ENCODE assay signal across 8 cellular contexts in the genomic region with DNA sequence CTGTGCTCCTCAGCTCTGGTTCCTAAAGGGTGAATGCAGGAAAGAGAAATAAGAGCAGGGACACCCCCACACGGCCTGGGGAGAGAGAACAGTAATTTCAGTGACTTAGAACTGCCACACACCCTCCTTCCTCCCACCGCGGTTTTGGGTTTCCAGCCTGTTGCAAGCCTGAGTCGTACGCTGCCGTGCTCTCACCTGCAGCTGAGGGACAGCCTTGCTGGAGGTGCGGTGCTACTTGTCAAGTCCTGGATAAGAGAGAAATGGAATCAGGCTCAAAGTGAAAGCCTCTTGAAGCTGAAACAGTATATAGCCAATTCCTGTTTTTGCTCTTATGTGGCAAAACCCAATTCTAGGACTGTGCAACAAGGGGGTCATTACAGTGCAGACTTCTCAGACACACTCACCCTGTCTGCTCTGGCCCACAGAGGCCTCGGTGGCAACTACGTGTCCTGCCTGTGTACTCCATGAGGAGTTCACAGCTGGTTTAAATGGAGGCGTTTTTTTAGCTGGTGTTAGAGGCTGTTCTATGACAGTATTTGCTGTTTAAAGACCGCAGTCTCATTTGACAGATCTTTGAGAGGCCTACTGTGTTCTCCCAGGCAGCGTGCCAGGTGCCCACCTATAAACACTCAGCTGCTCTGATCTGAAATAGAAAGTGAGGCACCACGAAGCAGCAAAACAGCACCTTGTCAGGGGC.
A peak's percentile ranks its signal among the peaks of the same experiment; 100 is the strongest.
DNase-seq lines count a peak whose midpoint lies in the region; TF ChIP-seq lines count a peak whose summit lies in the region.

No MANE protein-coding gene starts in this region.

- DNase-seq in NCI-H2196 (lab: John Stamatoyannopoulos, UW; ENCODE audit: unreplicated experiment) (peak; percentile 17), NCI-H2196 treated with DMSO at 0.1 percent for 48 hours (lab: John Stamatoyannopoulos, UW; ENCODE audit: unreplicated experiment) (no peak), fibroblast of peridontal ligament (ENCODE audit: extremely low read depth) (peak; percentile 28), LoVo (ENCODE audit: low spot score) (no peak), SW 1271 (lab: John Stamatoyannopoulos, UW) (no peak)
- peak; percentile 67 for DNase-seq in activated CD8-positive, alpha-beta memory T cell treated with anti-CD3 and anti-CD28 coated beads, Interleukin-2, amount 50 U/mL, for 1 hour (ENCODE audit: extremely low read depth)
- peak; percentile 73 to 80 (median 79) for DNase-seq in stimulated activated CD4-positive, alpha-beta T cell treated with anti-CD3 and anti-CD28 coated beads, Interleukin-12 subunit alpha, Interleukin-12 subunit beta, amount 100 ng/mL, for 48 hours (ENCODE audit: low read depth in 2 of 3, low spot score in 1 of 3)

- H2AFZ ChIP-seq in KMS-11 (ENCODE audit: low read depth) = peak overlapping the region; percentile 29; the same call in 1 of the 2 replicates

- H3K4me1 ChIP-seq in KMS-11 (ENCODE audit: low read depth, poor library complexity, severe bottlenecking) = peaks cover 67% of the 10 kb centered on the region

- H3K27me3 ChIP-seq in KMS-11 (ENCODE audit: insufficient read depth, low read depth) = no peaks in the 10 kb centered on the region

- no peaks in the 10 kb centered on the region for H3K36me3 ChIP-seq in KMS-11 (ENCODE audit: insufficient read depth)

- no peak overlapping the region for H3K4me3 ChIP-seq in KMS-11 (IDR thresholded peaks at IDR 0.05; ENCODE audit: insufficient read depth, low read depth, low read length)

- no peaks in the 10 kb centered on the region for H3K79me2 ChIP-seq in KMS-11 (ENCODE audit: insufficient read depth, low read depth)

- peak overlapping the region; percentile 67 for H3K27ac ChIP-seq in KMS-11

- no peaks in the 10 kb centered on the region for H4K20me1 ChIP-seq in KMS-11 (ENCODE audit: insufficient read depth)

- peak overlapping the region; percentile 15; the same call in 1 of the 2 replicates for H3K9ac ChIP-seq in KMS-11

- TF ChIP-seq CTCF in KMS-11 (conservative IDR thresholded peaks at IDR 0.05; ENCODE audit: low read depth, low read length) = no peak

- peak overlapping the region; percentile 93 for H3K4me2 ChIP-seq in KMS-11

Comparison
In these comparisons a context has a peak if more than half of its experiments do, and no peak if none do; other contexts are left out.
1. DNase-seq: peak in NCI-H2196 (single experiment), activated CD8-positive, alpha-beta memory T cell treated with anti-CD3 and anti-CD28 coated beads, Interleukin-2, amount 50 U/mL, for 1 hour (single experiment), fibroblast of peridontal ligament (single experiment) and stimulated activated CD4-positive, alpha-beta T cell treated with anti-CD3 and anti-CD28 coated beads, Interleukin-12 subunit alpha, Interleukin-12 subunit beta, amount 100 ng/mL, for 48 hours (3 of 3); none in NCI-H2196 treated with DMSO at 0.1 percent for 48 hours (single experiment), LoVo (single experiment) and SW 1271 (0 of 2).